ENCODE assay signal across 15 cellular contexts in genomic region chr1:207817778-207818751, GRCh38.
DNase-seq lines count a peak whose midpoint lies in the region; ATAC-seq and TF ChIP-seq lines count a peak whose summit lies in the region.
"Had no signal": no experiment of that assay in that cellular context is flagged by ENCODE, and none has a peak within 500 bp of the region (broad histone marks: within the 10 kb centered on the region; RNA-seq: fewer than 3 reads in every experiment).

No MANE protein-coding gene starts in this region.

- peaks cover 45% of the 10 kb centered on the region for H3K4me1 Mint-ChIP-seq in activated CD8-positive, alpha-beta memory T cell treated with anti-CD3 and anti-CD28 coated beads, Interleukin-2, amount 10 ng/mL, durations not matched to agents 7 days and 5 days
- H3K4me1 Mint-ChIP-seq in effector memory CD8-positive, alpha-beta T cell (ENCODE audit: low read depth in 2 of 2) = peaks cover 58 to 72% of the 10 kb centered on the region in 2 donors
- peaks cover 52 to 98% (median 95%) of the 10 kb centered on the region in 4 donors for H3K4me1 Mint-ChIP-seq in naive thymus-derived CD8-positive, alpha-beta T cell
- H3K4me1 Mint-ChIP-seq: endodermal cell had no signal

- CTCF ChIA-PET in activated CD8-positive, alpha-beta memory T cell treated with anti-CD3 and anti-CD28 coated beads, Interleukin-2, amount 10 ng/mL, durations not matched to agents 7 days and 5 days (lab: Charles Lee) = interaction anchor here (0.6 to 2.2 kb wide), 3 partner anchors 11 to 145 kb away, joined by 3 to 11 read pairs (median 3); no protein-coding TSS in a partner anchor

- no peaks in the 10 kb centered on the region for H3K27me3 ChIP-seq in upper lobe of left lung

- H3K4me1 ChIP-seq in upper lobe of left lung = peaks cover 82 to 93% (median 91%) of the 10 kb centered on the region in 4 donors

- WGBS in upper lobe of left lung, 2 donors = 89 to 90% methylated on average over 41 to 47 of the region's 48 CpGs

- no peak for TF ChIP-seq CTCF in upper lobe of left lung (IDR thresholded peaks at IDR 0.05)

- H3K9me3 ChIP-seq in upper lobe of left lung = no peaks in the 10 kb centered on the region
- H3K9me3 ChIP-seq: mucosa of descending colon had no signal

- peaks cover 31% of the 10 kb centered on the region for H3K36me3 Mint-ChIP-seq in activated CD8-positive, alpha-beta memory T cell treated with anti-CD3 and anti-CD28 coated beads, Interleukin-2, amount 10 ng/mL, durations not matched to agents 7 days and 5 days
- H3K36me3 Mint-ChIP-seq in effector memory CD8-positive, alpha-beta T cell (ENCODE audit: insufficient read depth) = peaks cover 58% of the 10 kb centered on the region
- peaks cover 6 to 81% (median 17%) of the 10 kb centered on the region in 3 donors for H3K36me3 Mint-ChIP-seq in naive thymus-derived CD8-positive, alpha-beta T cell

- TF ChIP-seq EP300 in upper lobe of left lung (IDR thresholded peaks at IDR 0.05) = no peak

- H3K27ac ChIP-seq in upper lobe of left lung = peak overlapping the region; percentile 23 to 98 (median 64)

- ATAC-seq in activated CD8-positive, alpha-beta memory T cell treated with anti-CD3 and anti-CD28 coated beads, Interleukin-2, amount 10 ng/mL, durations not matched to agents 7 days and 5 days = no peak
- ATAC-seq in effector memory CD8-positive, alpha-beta T cell (replicated peaks) = no peak
- ATAC-seq in naive thymus-derived CD8-positive, alpha-beta T cell = no peak
- no peak for ATAC-seq in upper lobe of left lung (ENCODE audit: low FRiP score in 2 of 2)
- ATAC-seq in GM19455 (IDR thresholded peaks at IDR 0.05; ENCODE audit: unreplicated experiment) = no peak
- ATAC-seq: mucosa of descending colon had no signal

- H3K27me3 Mint-ChIP-seq in activated CD8-positive, alpha-beta memory T cell treated with anti-CD3 and anti-CD28 coated beads, Interleukin-2, amount 10 ng/mL, durations not matched to agents 7 days and 5 days = no peaks in the 10 kb centered on the region
- H3K27me3 Mint-ChIP-seq in effector memory CD8-positive, alpha-beta T cell = no peaks in the 10 kb centered on the region
- H3K27me3 Mint-ChIP-seq in naive thymus-derived CD8-positive, alpha-beta T cell = no peaks in the 10 kb centered on the region

- H3K36me3 ChIP-seq in upper lobe of left lung = peaks cover 27 to 72% (median 54%) of the 10 kb centered on the region in 4 donors

- H3K4me3 Mint-ChIP-seq in activated CD8-positive, alpha-beta memory T cell treated with anti-CD3 and anti-CD28 coated beads, Interleukin-2, amount 10 ng/mL, durations not matched to agents 7 days and 5 days = no peak overlapping the region
- no peak overlapping the region for H3K4me3 Mint-ChIP-seq in effector memory CD8-positive, alpha-beta T cell
- H3K4me3 Mint-ChIP-seq in naive thymus-derived CD8-positive, alpha-beta T cell = peak overlapping the region in 9 of 10 donors; percentile 14 to 63 (median 28)
- H3K4me3 Mint-ChIP-seq: endodermal cell had no signal

- H3K9me3 Mint-ChIP-seq in activated CD8-positive, alpha-beta memory T cell treated with anti-CD3 and anti-CD28 coated beads, Interleukin-2, amount 10 ng/mL, durations not matched to agents 7 days and 5 days (ENCODE audit: low read depth) = no peaks in the 10 kb centered on the region
- no peaks in the 10 kb centered on the region for H3K9me3 Mint-ChIP-seq in effector memory CD8-positive, alpha-beta T cell
- no peaks in the 10 kb centered on the region for H3K9me3 Mint-ChIP-seq in naive thymus-derived CD8-positive, alpha-beta T cell
- H3K9me3 Mint-ChIP-seq: endodermal cell had no signal

- POLR2A ChIA-PET in naive thymus-derived CD8-positive, alpha-beta T cell (lab: Charles Lee) = interaction anchor here (0.6 to 14.5 kb wide), 4 partner anchors 10 to 89 kb away, joined by 3 to 462 read pairs (median 4); no protein-coding TSS in a partner anchor

- no peak for TF ChIP-seq POLR2A in upper lobe of left lung (IDR thresholded peaks at IDR 0.05)

- H3K27ac Mint-ChIP-seq in activated CD8-positive, alpha-beta memory T cell treated with anti-CD3 and anti-CD28 coated beads, Interleukin-2, amount 10 ng/mL, durations not matched to agents 7 days and 5 days = no peak overlapping the region
- peak overlapping the region; percentile 29 to 85 for H3K27ac Mint-ChIP-seq in effector memory CD8-positive, alpha-beta T cell
- H3K27ac Mint-ChIP-seq in naive thymus-derived CD8-positive, alpha-beta T cell = peak overlapping the region in 6 of 10 donors; percentile 11 to 94 (median 72)
- H3K27ac Mint-ChIP-seq: endodermal cell had no signal

- H3K4me3 ChIP-seq in upper lobe of left lung = peak overlapping the region in 2 of 4 donors; percentile 67 to 68
- H3K4me3 ChIP-seq: mucosa of descending colon had no signal

- peak; percentile 47 for DNase-seq in activated CD8-positive, alpha-beta memory T cell treated with anti-CD3 and anti-CD28 coated beads, Interleukin-2, amount 50 U/mL, for 48 hours
- DNase-seq in activated CD8-positive, alpha-beta memory T cell treated with anti-CD3 and anti-CD28 coated beads, Interleukin-2, amount 10 ng/mL, durations not matched to agents 7 days and 5 days = no peak
- no peak for DNase-seq in effector memory CD8-positive, alpha-beta T cell
- no peak for DNase-seq in naive thymus-derived CD8-positive, alpha-beta T cell
- no peak for DNase-seq in upper lobe of left lung
- DNase-seq in epidermal melanocyte (ENCODE audit: insufficient read length, low spot score) = no peak
- no peak for DNase-seq in A172 (ENCODE audit: low spot score)
- DNase-seq: activated CD4-positive, CD25-positive, alpha-beta regulatory T cell; activated naive CD4-positive, alpha-beta T cell; DND-41; endodermal cell; mucosa of descending colon; NCI-H1417; NCI-H82 had no signal

Comparison
In these comparisons a context has a peak if more than half of its experiments do, and no peak if none do; other contexts are left out.
1. H3K4me3 Mint-ChIP-seq: peak in naive thymus-derived CD8-positive, alpha-beta T cell (9 of 10); none in activated CD8-positive, alpha-beta memory T cell treated with anti-CD3 and anti-CD28 coated beads, Interleukin-2, amount 10 ng/mL, durations not matched to agents 7 days and 5 days (single experiment) and effector memory CD8-positive, alpha-beta T cell (0 of 2).